1 cellular context compared by ENCODE assay signal in the genomic region with DNA sequence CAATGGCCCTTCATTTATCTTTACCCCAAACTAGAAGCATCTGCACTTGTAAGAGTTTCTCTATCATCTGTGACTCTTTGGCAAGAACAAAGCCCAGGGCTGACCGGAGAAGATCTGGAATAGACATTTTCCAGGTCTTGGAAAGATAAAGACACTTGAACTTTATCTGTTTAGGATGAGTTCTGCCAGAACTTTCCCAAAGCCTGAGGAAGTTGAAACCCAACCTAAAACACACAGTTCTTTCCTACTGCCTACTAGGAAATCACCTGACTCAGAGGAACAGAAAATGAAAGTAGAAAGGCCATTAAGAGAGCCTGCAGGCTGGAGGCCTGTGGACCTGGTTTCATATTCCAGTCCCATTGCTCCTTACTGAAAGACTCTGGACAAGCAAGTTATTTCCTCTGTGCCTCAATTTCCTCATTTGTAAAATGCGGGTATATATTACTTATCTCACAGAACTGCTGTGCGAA.
TF ChIP-seq lines count a peak whose summit lies in the region.

No MANE protein-coding gene starts in this region.

TF ChIP-seq in IMR-90, 13 proteins besides CTCF, POLR2A, EP300 and RAD21:
- TF ChIP-seq MAFK (IDR thresholded peaks at IDR 0.05; ENCODE audit: low read depth, low read length), result no peak
- TF ChIP-seq RCOR1 (IDR thresholded peaks at IDR 0.05; ENCODE audit: insufficient replicate concordance, low read length), result no peak
- TF ChIP-seq RFX5 (IDR thresholded peaks at IDR 0.05; ENCODE audit: low read depth, low read length), result no peak
- TF ChIP-seq FOS (IDR thresholded peaks at IDR 0.05; ENCODE audit: low read depth, low read length), result no peak
- no peak for TF ChIP-seq MAZ (IDR thresholded peaks at IDR 0.05; ENCODE audit: borderline replicate concordance, low read depth, low read length)
- TF ChIP-seq BHLHE40 (IDR thresholded peaks at IDR 0.05; ENCODE audit: low read depth, low read length), result no peak
- TF ChIP-seq, protein P1, sequence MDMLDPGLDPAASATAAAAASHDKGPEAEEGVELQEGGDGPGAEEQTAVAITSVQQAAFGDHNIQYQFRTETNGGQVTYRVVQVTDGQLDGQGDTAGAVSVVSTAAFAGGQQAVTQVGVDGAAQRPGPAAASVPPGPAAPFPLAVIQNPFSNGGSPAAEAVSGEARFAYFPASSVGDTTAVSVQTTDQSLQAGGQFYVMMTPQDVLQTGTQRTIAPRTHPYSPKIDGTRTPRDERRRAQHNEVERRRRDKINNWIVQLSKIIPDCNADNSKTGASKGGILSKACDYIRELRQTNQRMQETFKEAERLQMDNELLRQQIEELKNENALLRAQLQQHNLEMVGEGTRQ (IDR thresholded peaks at IDR 0.05; ENCODE audit: low read depth, low read length), result no peak; the same call in 1 of the 2 replicates
- TF ChIP-seq, protein P2, sequence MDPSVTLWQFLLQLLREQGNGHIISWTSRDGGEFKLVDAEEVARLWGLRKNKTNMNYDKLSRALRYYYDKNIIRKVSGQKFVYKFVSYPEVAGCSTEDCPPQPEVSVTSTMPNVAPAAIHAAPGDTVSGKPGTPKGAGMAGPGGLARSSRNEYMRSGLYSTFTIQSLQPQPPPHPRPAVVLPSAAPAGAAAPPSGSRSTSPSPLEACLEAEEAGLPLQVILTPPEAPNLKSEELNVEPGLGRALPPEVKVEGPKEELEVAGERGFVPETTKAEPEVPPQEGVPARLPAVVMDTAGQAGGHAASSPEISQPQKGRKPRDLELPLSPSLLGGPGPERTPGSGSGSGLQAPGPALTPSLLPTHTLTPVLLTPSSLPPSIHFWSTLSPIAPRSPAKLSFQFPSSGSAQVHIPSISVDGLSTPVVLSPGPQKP (IDR thresholded peaks at IDR 0.05; ENCODE audit: borderline replicate concordance, low read depth, low read length), result no peak
- TF ChIP-seq NFE2L2 (IDR thresholded peaks at IDR 0.05; ENCODE audit: low read depth, low read length), result no peak
- TF ChIP-seq MXI1 (IDR thresholded peaks at IDR 0.05; ENCODE audit: borderline replicate concordance, low read depth, low read length), result no peak
- TF ChIP-seq CHD1 (IDR thresholded peaks at IDR 0.05; ENCODE audit: low read depth, low read length), result no peak
- TF ChIP-seq SMC3 (IDR thresholded peaks at IDR 0.05; ENCODE audit: low read depth, low read length), result no peak
- no peak for TF ChIP-seq CEBPB (IDR thresholded peaks at IDR 0.05; ENCODE audit: low read depth, low read length)
